ENCODE assay signal across 17 cellular contexts in the genomic region with DNA sequence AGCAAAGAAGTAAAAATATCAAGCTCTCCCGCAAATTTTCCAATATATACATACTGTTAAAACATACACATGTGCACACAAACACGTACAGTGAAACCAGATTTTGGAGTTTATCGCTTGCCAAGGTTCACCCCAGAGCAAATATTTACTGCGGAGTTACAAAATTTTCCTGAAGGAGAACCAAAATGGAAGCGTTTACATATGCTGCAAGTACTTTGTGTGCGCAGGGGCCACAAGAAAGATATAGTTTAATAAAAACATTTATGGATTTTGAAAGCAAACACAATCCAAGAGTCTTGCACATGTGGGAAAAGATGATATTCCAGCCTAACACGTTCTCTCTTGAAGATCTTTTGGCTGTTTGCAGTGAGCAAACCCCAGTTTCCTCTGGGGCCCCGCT.
DNase-seq lines count a peak whose midpoint lies in the region; ATAC-seq and TF ChIP-seq lines count a peak whose summit lies in the region.
"Had no signal": no experiment of that assay in that cellular context is flagged by ENCODE, and none has a peak within 500 bp of the region (broad histone marks: within the 10 kb centered on the region; RNA-seq: fewer than 3 reads in every experiment).

No MANE protein-coding gene starts in this region.

- no peak for TF ChIP-seq POLR2A in transverse colon (IDR thresholded peaks at IDR 0.05)

- H3K4me1 ChIP-seq in transverse colon (peaks cover 37 to 77% (median 41%) of the 10 kb centered on the region in 4 donors), HAP-1 (peaks cover 66% of the 10 kb centered on the region)

- no peak overlapping the region for H3K4me3 Mint-ChIP-seq in T-helper 17 cell
- no peak overlapping the region for H3K4me3 Mint-ChIP-seq in osteocyte (ENCODE audit: unreplicated experiment)
- H3K4me3 Mint-ChIP-seq in activated naive CD8-positive, alpha-beta T cell treated with anti-CD3 and anti-CD28 coated beads, Interleukin-2, amount 50 U/mL, for 24 hours = no peak overlapping the region
- H3K4me3 Mint-ChIP-seq: central memory CD8-positive, alpha-beta T cell; stimulated activated naive CD8-positive, alpha-beta T cell treated with anti-CD3 and anti-CD28 coated beads, Interleukin-15, Interleukin-2, amounts not matched to agents 100 ng/mL and 50 ng/mL, for 24 hours had no signal

- H3K36me3 ChIP-seq in transverse colon (no peaks in the 10 kb centered on the region), HAP-1 (replicated peaks) (no peaks in the 10 kb centered on the region)
- H3K36me3 ChIP-seq: BLaER1 had no signal

- intact Hi-C loops in transverse colon (cut with DNase I; ENCODE audit: low total_unique reads) = loop anchor here (5.0 to 10.0 kb wide), 3 partner anchors 278 to 1314 kb away; a partner anchor contains a TSS

- H3K27ac ChIP-seq in coronary artery (peak overlapping the region; percentile 69 to 94), transverse colon (peak overlapping the region; percentile 85 to 94 (median 86))
- H3K27ac ChIP-seq: BLaER1 had no signal

- H3K9me3 Mint-ChIP-seq in osteocyte (ENCODE audit: unreplicated experiment) = no peaks in the 10 kb centered on the region
- H3K9me3 Mint-ChIP-seq in activated naive CD8-positive, alpha-beta T cell treated with anti-CD3 and anti-CD28 coated beads, Interleukin-2, amount 50 U/mL, for 24 hours = no peaks in the 10 kb centered on the region
- H3K9me3 Mint-ChIP-seq: central memory CD8-positive, alpha-beta T cell; stimulated activated naive CD8-positive, alpha-beta T cell treated with anti-CD3 and anti-CD28 coated beads, Interleukin-15, Interleukin-2, amounts not matched to agents 100 ng/mL and 50 ng/mL, for 24 hours had no signal

- H3K4me3 ChIP-seq in coronary artery (no peak overlapping the region), transverse colon (no peak overlapping the region), HAP-1 (no peak overlapping the region)
- H3K4me3 ChIP-seq: BLaER1 had no signal

- H3K27me3 Mint-ChIP-seq in T-helper 17 cell (peaks cover 69% of the 10 kb centered on the region), osteocyte (ENCODE audit: unreplicated experiment) (peaks cover 6% of the 10 kb centered on the region)
- peaks cover 56% of the 10 kb centered on the region for H3K27me3 Mint-ChIP-seq in activated naive CD8-positive, alpha-beta T cell treated with anti-CD3 and anti-CD28 coated beads, Interleukin-2, amount 50 U/mL, for 24 hours

- TF ChIP-seq EP300 in transverse colon (IDR thresholded peaks at IDR 0.05; ENCODE audit: low read depth) = no peak

- DNase-seq in T-helper 17 cell (no peak), coronary artery (ENCODE audit: low spot score) (no peak), osteocyte (ENCODE audit: extremely low spot score, unreplicated experiment) (no peak), transverse colon (no peak), HAP-1 (ENCODE audit: low spot score in 2 of 2) (no peak)
- DNase-seq in activated naive CD8-positive, alpha-beta T cell treated with anti-CD3 and anti-CD28 coated beads, Interleukin-2, amount 50 U/mL, for 24 hours = no peak
- DNase-seq: activated CD4-positive, CD25-positive, alpha-beta regulatory T cell; activated T-cell treated with anti-CD3 and anti-CD28 coated beads, Interleukin-2, amount 50 U/mL, for 72 hours; NCI-H1930; NCI-H446 treated with DMSO at 0.1 percent for 48 hours; posterior cingulate gyrus; Right ventricle myocardium superior; T-helper 2 cell had no signal

- H3K27me3 ChIP-seq in transverse colon (peaks cover 41% of the 10 kb centered on the region), HAP-1 (ENCODE audit: low read depth) (no peaks in the 10 kb centered on the region)

- H3K36me3 Mint-ChIP-seq in T-helper 17 cell (ENCODE audit: low read depth) (peaks cover 5% of the 10 kb centered on the region), osteocyte (ENCODE audit: unreplicated experiment) (peaks cover 4% of the 10 kb centered on the region)
- peaks cover 4% of the 10 kb centered on the region for H3K36me3 Mint-ChIP-seq in activated naive CD8-positive, alpha-beta T cell treated with anti-CD3 and anti-CD28 coated beads, Interleukin-2, amount 50 U/mL, for 24 hours (ENCODE audit: low read depth)

- H3K27ac Mint-ChIP-seq in T-helper 17 cell (peak overlapping the region; percentile 86), osteocyte (ENCODE audit: unreplicated experiment) (peak overlapping the region; percentile 98)
- no peak overlapping the region for H3K27ac Mint-ChIP-seq in activated naive CD8-positive, alpha-beta T cell treated with anti-CD3 and anti-CD28 coated beads, Interleukin-2, amount 50 U/mL, for 24 hours
- H3K27ac Mint-ChIP-seq: activated T-cell treated with anti-CD3 and anti-CD28 coated beads, Interleukin-2, amount 50 U/mL, for 72 hours; stimulated activated naive CD8-positive, alpha-beta T cell treated with anti-CD3 and anti-CD28 coated beads, Interleukin-15, Interleukin-2, amounts not matched to agents 100 ng/mL and 50 ng/mL, for 24 hours had no signal

- ATAC-seq in T-helper 17 cell (no peak), GM21723 (IDR thresholded peaks at IDR 0.05; ENCODE audit: unreplicated experiment) (no peak)
- no peak for ATAC-seq in activated naive CD8-positive, alpha-beta T cell treated with anti-CD3 and anti-CD28 coated beads, Interleukin-2, amount 50 U/mL, for 24 hours
- ATAC-seq: activated T-cell treated with anti-CD3 and anti-CD28 coated beads, Interleukin-2, amount 50 U/mL, for 72 hours had no signal

- 41 to 50% methylated on average over 6 to 8 of the region's 8 CpGs for WGBS in transverse colon (ENCODE audit: low coverage in 1 of 2), 2 donors

- no peak for TF ChIP-seq CTCF in coronary artery (IDR thresholded peaks at IDR 0.05)
- TF ChIP-seq CTCF in osteocyte (IDR thresholded peaks at IDR 0.05) = no peak
- TF ChIP-seq CTCF in transverse colon (IDR thresholded peaks at IDR 0.05) = no peak

- peaks cover 17% of the 10 kb centered on the region for H3K9me3 ChIP-seq in T-helper 17 cell (ENCODE audit: control insufficient read depth, low read length, poor library complexity, severe bottlenecking)
- no peaks in the 10 kb centered on the region for H3K9me3 ChIP-seq in transverse colon
- H3K9me3 ChIP-seq in HAP-1 = no peaks in the 10 kb centered on the region

- in situ Hi-C loops in transverse colon (cut with MboI; ENCODE audit: low pct_ligation_motif_present in 1 of 4, low pct_unique_long_range_greater_than_20kb in 1 of 4, low sequenced_read_pairs in 3 of 4) = loop anchor here (5.0 to 25.0 kb wide), 8 partner anchors 288 to 1337 kb away; a partner anchor contains a TSS
- in situ Hi-C loops in HAP-1 (cut with MboI; ENCODE audit: low sequenced_read_pairs) = loop anchor here (5.0 to 10.0 kb wide), 4 partner anchors 126 to 593 kb away; no protein-coding TSS in a partner anchor

- H3K4me1 Mint-ChIP-seq in T-helper 17 cell (peaks cover 11% of the 10 kb centered on the region), osteocyte (ENCODE audit: unreplicated experiment) (peaks cover 81% of the 10 kb centered on the region)
- H3K4me1 Mint-ChIP-seq in activated naive CD8-positive, alpha-beta T cell treated with anti-CD3 and anti-CD28 coated beads, Interleukin-2, amount 50 U/mL, for 24 hours = peaks cover 17% of the 10 kb centered on the region
